Comparison of ENCODE assay signal across 10 cellular contexts in the genomic region with DNA sequence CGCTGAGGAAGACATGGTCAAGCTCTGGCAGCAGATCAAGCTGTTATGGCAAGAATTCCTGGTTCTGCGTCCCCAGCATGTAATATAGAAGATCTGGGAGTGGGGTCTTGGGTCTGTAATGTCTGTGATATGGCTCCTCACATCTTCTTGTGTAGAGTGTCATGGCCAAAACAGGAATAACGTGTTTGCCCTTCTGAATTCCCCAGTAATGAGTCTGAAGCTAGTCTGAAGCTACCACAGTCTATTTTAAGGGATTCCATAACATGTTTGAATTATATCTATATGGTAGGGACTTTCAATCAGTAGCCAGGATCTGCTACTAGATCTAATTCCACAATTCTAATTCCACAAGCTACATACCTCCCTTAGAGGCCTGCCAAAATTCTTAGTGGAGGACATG. TPM values are rescaled to one million over a fixed set of nuclear protein-coding genes. Genes with fewer than 3 reads are reported as not detected.
"Had no signal": no experiment of that assay in that cellular context is flagged by ENCODE, and none has a peak within 500 bp of the region (broad histone marks: within the 10 kb centered on the region; RNA-seq: fewer than 3 reads in every experiment).

No MANE protein-coding gene starts in this region.

- H3K4me3 ChIP-seq: GM23338, HAP-1 had no signal

- ATAC-seq: GM23338, HCT116, HepG2 had no signal

- FAIRE-seq: H1, H54, HepG2 had no signal

- H3K36me3 ChIP-seq: HAP-1 had no signal

- H3K27ac ChIP-seq: HL-60, KMS-11 had no signal

- H3K9me3 ChIP-seq: HAP-1 had no signal

- H2AFZ ChIP-seq: GM23338 had no signal

- H3K4me2 ChIP-seq: GM23338, KMS-11 had no signal

- H3K9ac ChIP-seq: KMS-11 had no signal

- DNase-seq: HFFc6, Karpas-422 had no signal

RNA-seq across cellular contexts. Expression of a gene that starts 31.4 kb away (rescaled TPM):
- total RNA-seq: HFFc6 had no signal
